In the genomic region with DNA sequence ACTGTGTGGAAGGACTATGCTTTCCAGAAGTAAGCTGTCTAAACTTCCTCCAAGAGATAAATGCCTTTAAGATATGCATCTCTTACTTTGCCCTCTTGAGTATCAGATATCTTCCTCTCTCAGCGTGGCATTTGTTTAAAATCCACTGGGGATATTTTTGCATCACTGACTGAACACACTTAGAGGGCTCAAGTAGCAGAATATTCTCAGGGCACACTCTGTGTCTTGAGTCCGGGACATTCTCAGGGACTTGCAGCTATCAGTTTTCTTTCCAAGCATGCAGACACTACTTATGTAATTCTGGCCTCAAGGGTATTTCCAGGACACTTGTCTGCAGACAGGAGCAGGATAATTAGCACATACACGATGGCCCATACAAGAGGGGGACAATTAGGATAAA, we compare ENCODE assay signal across 27 cellular contexts.
"Had no signal": no experiment of that assay in that cellular context is flagged by ENCODE, and none has a peak within 500 bp of the region (broad histone marks: within the 10 kb centered on the region; RNA-seq: fewer than 3 reads in every experiment).

No MANE protein-coding gene starts in this region.

- H3K27me3 Mint-ChIP-seq: dendritic cell treated with granulocyte-macrophage colony-stimulating factor and Interleukin-4, amounts not matched to agents 40 ng/mL and 50 ng/mL, for 4 days; progenitor cell of endocrine pancreas had no signal

- H3K9me3 Mint-ChIP-seq: dendritic cell treated with granulocyte-macrophage colony-stimulating factor and Interleukin-4, amounts not matched to agents 40 ng/mL and 50 ng/mL, for 4 days; endodermal cell; T-helper 2 cell treated with Interferon-gamma antibody and Interleukin-4, amounts not matched to agents 5 μg/mL and 100 μg/mL, for 36 hours had no signal

- H3K27ac ChIP-seq: breast epithelium, neutrophil, ovary, sigmoid colon, stomach, suprapubic skin, tibial artery had no signal

- H3K27me3 ChIP-seq: breast epithelium, neutrophil, ovary, sigmoid colon, stomach, suprapubic skin, tibial artery had no signal

- H3K4me3 ChIP-seq: breast epithelium, ovary, sigmoid colon, smooth muscle cell, stomach, suprapubic skin, tibial artery had no signal

- H3K4me3 Mint-ChIP-seq: activated CD4-positive, alpha-beta T cell treated with anti-CD3 and anti-CD28 coated beads for 36 hours; activated CD8-positive, alpha-beta memory T cell treated with anti-CD3 and anti-CD28 coated beads, Interleukin-2, amount 10 ng/mL, durations not matched to agents 7 days and 5 days; activated CD8-positive, alpha-beta T cell treated with anti-CD3 and anti-CD28 coated beads, Interleukin-2, amount 10 ng/mL, durations not matched to agents 7 days and 5 days; dendritic cell treated with granulocyte-macrophage colony-stimulating factor and Interleukin-4, amounts not matched to agents 40 ng/mL and 50 ng/mL, for 4 days; endodermal cell; stimulated activated naive B cell treated with anti-CD40 and anti-IgM and Interleukin-4, amounts not matched to agents 10 μg/mL and 1 μg/mL and 100 μg/mL, for 72 hours; T-helper 2 cell treated with Interferon-gamma antibody and Interleukin-4, amounts not matched to agents 5 μg/mL and 100 μg/mL, for 36 hours had no signal

- ATAC-seq: activated CD4-positive, alpha-beta T cell treated with anti-CD3 and anti-CD28 coated beads for 36 hours; activated CD8-positive, alpha-beta memory T cell treated with anti-CD3 and anti-CD28 coated beads, Interleukin-2, amount 10 ng/mL, durations not matched to agents 7 days and 5 days; activated CD8-positive, alpha-beta T cell treated with anti-CD3 and anti-CD28 coated beads, Interleukin-2, amount 10 ng/mL, durations not matched to agents 7 days and 5 days; activated naive CD4-positive, alpha-beta T cell treated with anti-CD3 and anti-CD28 coated beads, Interleukin-2, amount 50 U/mL, for 72 hours; esophagus mucosa; left cardiac atrium; stimulated activated naive B cell treated with anti-CD40 and anti-IgM and Interleukin-4, amounts not matched to agents 10 μg/mL and 1 μg/mL and 100 μg/mL, for 72 hours had no signal

- DNase-seq: activated CD4-positive, alpha-beta T cell treated with anti-CD3 and anti-CD28 coated beads for 36 hours; activated CD4-positive, CD25-positive, alpha-beta regulatory T cell; activated CD8-positive, alpha-beta memory T cell treated with anti-CD3 and anti-CD28 coated beads, Interleukin-2, amount 10 ng/mL, durations not matched to agents 7 days and 5 days; activated CD8-positive, alpha-beta T cell treated with anti-CD3 and anti-CD28 coated beads, Interleukin-2, amount 10 ng/mL, durations not matched to agents 7 days and 5 days; activated naive CD4-positive, alpha-beta T cell; activated T-cell treated with anti-CD3 and anti-CD28 coated beads, Interleukin-2, amount 50 U/mL, for 48 hours; central memory CD4-positive, alpha-beta T cell; endodermal cell; foreskin fibroblast; islet precursor cell; left cardiac atrium; mammary epithelial cell; ovary; sigmoid colon; stimulated activated CD4-positive, alpha-beta T cell treated with anti-CD3 and anti-CD28 coated beads, Interleukin-1b, Interleukin-23, amount 100 ng/mL, for 48 hours; stimulated activated naive B cell treated with anti-CD40 and anti-IgM and Interleukin-4, amounts not matched to agents 10 μg/mL and 1 μg/mL and 100 μg/mL, for 72 hours; stomach; tibial artery had no signal

- H3K4me2 ChIP-seq: smooth muscle cell had no signal

- H3K36me3 ChIP-seq: breast epithelium, neutrophil, ovary, sigmoid colon, stomach, suprapubic skin, tibial artery had no signal

- H3K4me1 Mint-ChIP-seq: activated CD4-positive, alpha-beta T cell treated with anti-CD3 and anti-CD28 coated beads for 36 hours; activated CD8-positive, alpha-beta memory T cell treated with anti-CD3 and anti-CD28 coated beads, Interleukin-2, amount 10 ng/mL, durations not matched to agents 7 days and 5 days; endodermal cell had no signal

- H3K4me1 ChIP-seq: breast epithelium, sigmoid colon, stomach, tibial artery had no signal

- H3K9me3 ChIP-seq: breast epithelium, neutrophil, ovary, sigmoid colon, stomach, suprapubic skin, tibial artery had no signal

- H3K36me3 Mint-ChIP-seq: activated CD8-positive, alpha-beta memory T cell treated with anti-CD3 and anti-CD28 coated beads, Interleukin-2, amount 10 ng/mL, durations not matched to agents 7 days and 5 days; activated naive CD4-positive, alpha-beta T cell treated with anti-CD3 and anti-CD28 coated beads, Interleukin-2, amount 50 U/mL, for 72 hours had no signal

- H3K27ac Mint-ChIP-seq: activated CD4-positive, alpha-beta T cell treated with anti-CD3 and anti-CD28 coated beads for 36 hours; activated CD8-positive, alpha-beta memory T cell treated with anti-CD3 and anti-CD28 coated beads, Interleukin-2, amount 10 ng/mL, durations not matched to agents 7 days and 5 days; activated CD8-positive, alpha-beta T cell treated with anti-CD3 and anti-CD28 coated beads, Interleukin-2, amount 10 ng/mL, durations not matched to agents 7 days and 5 days; activated naive CD4-positive, alpha-beta T cell treated with anti-CD3 and anti-CD28 coated beads, Interleukin-2, amount 50 U/mL, for 72 hours; dendritic cell treated with granulocyte-macrophage colony-stimulating factor and Interleukin-4, amounts not matched to agents 40 ng/mL and 50 ng/mL, for 4 days; endodermal cell; stimulated activated naive B cell treated with anti-CD40 and anti-IgM and Interleukin-4, amounts not matched to agents 10 μg/mL and 1 μg/mL and 100 μg/mL, for 72 hours; T-helper 2 cell treated with Interferon-gamma antibody and Interleukin-4, amounts not matched to agents 5 μg/mL and 100 μg/mL, for 36 hours had no signal
